In the genomic region with DNA sequence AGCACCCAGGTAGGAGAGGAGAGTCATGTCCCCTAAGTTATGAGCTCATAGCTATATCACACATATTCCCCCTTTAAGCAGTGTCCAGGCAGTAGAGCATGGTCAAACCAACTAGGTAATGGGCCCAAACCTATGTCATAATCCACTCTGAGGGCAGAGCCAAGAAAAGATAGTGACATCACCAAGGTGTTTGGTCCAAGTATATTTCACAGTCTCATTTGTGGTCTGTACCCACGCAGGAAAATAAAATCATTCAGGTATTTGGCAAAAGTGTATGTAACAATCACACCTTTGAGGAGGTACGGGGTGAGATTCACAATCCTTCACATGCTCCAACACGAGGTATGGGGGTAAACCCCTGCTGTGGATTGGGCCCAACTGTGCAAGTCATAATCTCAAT, we compare ENCODE assay signal across 27 cellular contexts.
"Had no signal": no experiment of that assay in that cellular context is flagged by ENCODE, and none has a peak within 500 bp of the region (broad histone marks: within the 10 kb centered on the region; RNA-seq: fewer than 3 reads in every experiment).

No MANE protein-coding gene starts in this region.

- H3K9me3 ChIP-seq: suprapubic skin, testis, thoracic aorta, thyroid gland, transverse colon, upper lobe of right lung, uterus, vagina had no signal

- H3K36me3 ChIP-seq: stomach, suprapubic skin, thoracic aorta, thyroid gland, tibial artery, tibial nerve, transverse colon, upper lobe of left lung, upper lobe of right lung, uterus, vagina had no signal

- ATAC-seq: stimulated activated effector memory CD8-positive, alpha-beta T cell treated with anti-CD3 and anti-CD28 coated beads, Interleukin-12 subunit alpha, Interleukin-12 subunit beta, amount 100 ng/mL, for 72 hours; stimulated activated memory B cell treated with anti-CD40 and anti-IgM and Interleukin-4, amounts not matched to agents 10 μg/mL and 1 μg/mL and 100 μg/mL, for 72 hours; stimulated activated naive B cell treated with anti-CD40 and anti-IgM and Interleukin-4, amounts not matched to agents 10 μg/mL and 1 μg/mL and 100 μg/mL, for 72 hours; stimulated activated naive CD8-positive, alpha-beta T cell treated with anti-CD3 and anti-CD28 coated beads, Interleukin-15, amount 100 ng/mL, for 72 hours; stimulated activated naive CD8-positive, alpha-beta T cell treated with anti-CD3 and anti-CD28 coated beads, Interleukin-15, Interleukin-2, amounts not matched to agents 100 U/mL and 50 U/mL, for 24 hours; upper lobe of right lung had no signal

- FAIRE-seq: urothelium cell line had no signal

- H3K27me3 ChIP-seq: suprapubic skin, testis, thyroid gland, tibial artery, tibial nerve, transverse colon, upper lobe of left lung, upper lobe of right lung, uterus, vagina had no signal

- H3K4me1 ChIP-seq: stomach, suprapubic skin, testis, thyroid gland, tibial artery, tibial nerve, transverse colon, upper lobe of left lung, upper lobe of right lung, uterus, vagina had no signal

- H3K4me3 ChIP-seq: stomach, suprapubic skin, testis, thoracic aorta, thyroid gland, tibial artery, tibial nerve, transverse colon, upper lobe of left lung, upper lobe of right lung, uterus, vagina had no signal

- H3K27ac ChIP-seq: stomach, suprapubic skin, testis, thoracic aorta, thyroid gland, tibial artery, tibial nerve, transverse colon, upper lobe of left lung, upper lobe of right lung, uterus, vagina had no signal

- DNase-seq: stimulated activated CD4-positive, alpha-beta T cell treated with anti-CD3 and anti-CD28 coated beads, Interleukin-2, amount 100 ng/mL, for 48 hours; stimulated activated CD4-positive, alpha-beta T cell treated with anti-CD3 and anti-CD28 coated beads, Interleukin-4, amount 100 ng/mL, for 1 hour; stimulated activated CD4-positive, alpha-beta T cell treated with anti-CD3 and anti-CD28 coated beads, Interleukin-4, amount 100 ng/mL, for 24 hours; stimulated activated CD4-positive, alpha-beta T cell treated with anti-CD3 and anti-CD28 coated beads, Interleukin-4, amount 100 ng/mL, for 4 hours; stimulated activated CD8-positive, alpha-beta memory T cell treated with anti-CD3 and anti-CD28 coated beads, Interleukin-4, amount 100 ng/mL, for 48 hours; stimulated activated naive B cell treated with anti-CD40 and anti-IgM and Interleukin-4, amounts not matched to agents 10 μg/mL and 1 μg/mL and 100 μg/mL, for 72 hours; stimulated activated naive CD4-positive, alpha-beta T cell; stimulated activated naive CD4-positive, alpha-beta T cell treated with Interleukin-2 at 50 U/mL for 16 hours; stimulated activated naive CD8-positive, alpha-beta T cell treated with anti-CD3 and anti-CD28 coated beads, Interleukin-15, amount 100 ng/mL, for 72 hours; stimulated activated naive CD8-positive, alpha-beta T cell treated with anti-CD3 and anti-CD28 coated beads, Interleukin-15, Interleukin-2, amounts not matched to agents 100 U/mL and 50 U/mL, for 24 hours; stomach; substantia nigra; testis; thyroid gland; tibial artery; transverse colon; trophoblast cell; upper lobe of left lung; upper lobe of right lung; uterus had no signal
